Comparison of ENCODE assay signal across 8 cellular contexts in genomic region chr6:29941476-29941875, GRCh38. TPM values are rescaled to one million over a fixed set of nuclear protein-coding genes. Genes with fewer than 3 reads are reported as not detected.
DNase-seq lines count a peak whose midpoint lies in the region; ATAC-seq, FAIRE-seq and TF ChIP-seq lines count a peak whose summit lies in the region.

No MANE protein-coding gene starts in this region.

- peak overlapping the region; percentile 81 for H3K9ac ChIP-seq in DND-41 (ENCODE audit: low read depth, low read length)
- peak overlapping the region; percentile 78 for H3K9ac ChIP-seq in OCI-LY1 (ENCODE audit: low read length)
- no peak overlapping the region for H3K9ac ChIP-seq in H1 (replicated peaks in 1 of 4; ENCODE audit: extremely low read depth in 1 of 4, low read depth in 3 of 4, low read length in 3 of 4)

- H3K4me1 ChIP-seq in DND-41 (ENCODE audit: insufficient read depth, low read length) (peaks cover 16% of the 10 kb centered on the region), OCI-LY1 (ENCODE audit: insufficient read depth, low read length, severe bottlenecking) (peaks cover 21% of the 10 kb centered on the region), H1 (replicated peaks in 1 of 4; ENCODE audit: control insufficient read depth in 3 of 4, insufficient read depth in 4 of 4, low read length in 3 of 4) (peaks cover 0 to 3% (median under 1%) of the 10 kb centered on the region in 4 experiments; a peak in 3 of 7 replicates)

- no peak for TF ChIP-seq RAD21 in H1 (IDR thresholded peaks at IDR 0.05 in 1 of 2, conservative IDR thresholded peaks at IDR 0.05 in 1 of 2; ENCODE audit: low read depth in 2 of 2, low read length in 2 of 2)

- H3K9me2 ChIP-seq in OCI-LY1 (ENCODE audit: low read depth, low read length): no peaks in the 10 kb centered on the region

- TF ChIP-seq CTCF in DND-41 (IDR thresholded peaks at IDR 0.05; ENCODE audit: borderline replicate concordance, extremely low read depth, low read length, poor library complexity, severe bottlenecking) (no peak), OCI-LY1 (IDR thresholded peaks at IDR 0.05; ENCODE audit: low read length) (no peak), H1 (IDR thresholded peaks at IDR 0.05; ENCODE audit: control extremely low read depth in 1 of 3, insufficient read depth in 1 of 3, low read depth in 1 of 3, low read length in 3 of 3) (no peak)

- no peak overlapping the region for H4K8ac ChIP-seq in H1 (ENCODE audit: extremely low read depth, insufficient read depth, low read length)

- H2BK5ac ChIP-seq in H1 (ENCODE audit: low read depth, low read length): no peak overlapping the region

- POLR2A ChIA-PET in H1 (lab: Charles Lee; ENCODE audit: partially characterized antibody): interaction anchor here (1.0 to 1.9 kb wide), 5 partner anchors 13 to 34 kb away, joined by 3 to 9 read pairs (median 5); no protein-coding TSS in a partner anchor

- no peak for DNase-seq in DND-41
- no peak for DNase-seq in H1 (ENCODE audit: low read depth in 1 of 2, low spot score in 2 of 2)
- peak; percentile 21 for DNase-seq in pons (ENCODE audit: low spot score)
- DNase-seq in NCI-H2107 treated with DMSO at 0.1 percent for 48 hours (lab: John Stamatoyannopoulos, UW; ENCODE audit: unreplicated experiment): no peak
- DNase-seq in NCI-H2029 (lab: John Stamatoyannopoulos, UW): no peak
- DNase-seq in activated CD4-positive, alpha-beta T cell treated with anti-CD3 and anti-CD28 coated beads for 4 hours: no peak

- H3K9me3 ChIP-seq in DND-41 (ENCODE audit: insufficient read depth, low read length, severe bottlenecking) (no peaks in the 10 kb centered on the region), OCI-LY1 (ENCODE audit: low read length) (no peaks in the 10 kb centered on the region), H1 (ENCODE audit: insufficient read depth in 2 of 2, low read depth in 1 of 2, low read length in 1 of 2) (no peaks in the 10 kb centered on the region)

- H3K23me2 ChIP-seq in H1 (ENCODE audit: low read depth, low read length): peaks cover 4% of the 10 kb centered on the region; the same call in 1 of the 2 replicates

- H3K27ac ChIP-seq in DND-41 (ENCODE audit: low read length): peak overlapping the region; percentile 79; the same call in 1 of the 2 replicates
- no peak overlapping the region for H3K27ac ChIP-seq in OCI-LY1 (ENCODE audit: low read depth, low read length, poor library complexity, severe bottlenecking)
- no peak overlapping the region for H3K27ac ChIP-seq in H1 (ENCODE audit: low read depth, low read length)

- H3K27me3 ChIP-seq in DND-41 (ENCODE audit: insufficient read depth, low read length, poor library complexity): no peaks in the 10 kb centered on the region
- H3K27me3 ChIP-seq in OCI-LY1 (ENCODE audit: insufficient read depth, low read length): no peaks in the 10 kb centered on the region
- H3K27me3 ChIP-seq in H1 (replicated peaks in 1 of 4; ENCODE audit: control insufficient read depth in 3 of 4, extremely low read depth in 1 of 4, insufficient read depth in 3 of 4, low read length in 3 of 4): no peaks in the 10 kb centered on the region

- FAIRE-seq in H1 (lab: Jason Lieb, UNC): no peak

- H3K18ac ChIP-seq in H1 (ENCODE audit: extremely low read depth, low read length): no peak overlapping the region

- H3K36me3 ChIP-seq in DND-41 (ENCODE audit: insufficient read depth, low read length) (peaks cover 17% of the 10 kb centered on the region), OCI-LY1 (ENCODE audit: insufficient read depth, low read length) (peaks cover 16% of the 10 kb centered on the region), H1 (ENCODE audit: control insufficient read depth in 2 of 4, insufficient read depth in 4 of 4, low read length in 3 of 4) (peaks cover 2 to 21% (median 11%) of the 10 kb centered on the region in 4 experiments; a peak in 5 of 8 replicates)

- H3K14ac ChIP-seq in H1 (ENCODE audit: insufficient read length): no peak overlapping the region

- no peaks in the 10 kb centered on the region for H3K79me1 ChIP-seq in H1 (ENCODE audit: low read depth, low read length)

- ATAC-seq in DND-41 (ENCODE audit: insufficient read depth, low read depth): no peak
- no peak for ATAC-seq in HG03354 (IDR thresholded peaks at IDR 0.05; ENCODE audit: poor library complexity, severe bottlenecking, unreplicated experiment)

- H3K56ac ChIP-seq in H1 (replicated peaks; ENCODE audit: insufficient read length, low read depth, low read length): no peak overlapping the region

- H2BK12ac ChIP-seq in H1 (ENCODE audit: low read depth, low read length): no peak overlapping the region

- H2AK5ac ChIP-seq in H1 (ENCODE audit: low read depth, low read length): no peak overlapping the region

- peak overlapping the region; percentile 71 for H3K4me2 ChIP-seq in DND-41 (ENCODE audit: insufficient read depth, low read length)
- peak overlapping the region; percentile 90 for H3K4me2 ChIP-seq in OCI-LY1 (ENCODE audit: low read length)
- H3K4me2 ChIP-seq in H1 (ENCODE audit: insufficient read depth in 1 of 2, low read depth in 2 of 2, low read length in 2 of 2): peak overlapping the region; percentile 69 to 71; a peak in 1 of 4 replicates

- no peak overlapping the region for H2BK20ac ChIP-seq in H1 (ENCODE audit: low read length)

- H3K4ac ChIP-seq in H1 (replicated peaks; ENCODE audit: insufficient read length, low read depth, low read length): no peak overlapping the region

- no peak for TF ChIP-seq POLR2A in H1 (IDR thresholded peaks at IDR 0.05; ENCODE audit: control extremely low read depth in 1 of 2, low read depth in 2 of 2, low read length in 2 of 2)

- TF ChIP-seq EP300 in H1 (IDR thresholded peaks at IDR 0.05; ENCODE audit: borderline replicate concordance in 1 of 2, low read depth in 2 of 2, low read length in 2 of 2): no peak

- H4K5ac ChIP-seq in H1 (ENCODE audit: insufficient read length, low read depth, low read length): no peak overlapping the region

- no peak overlapping the region for H2BK15ac ChIP-seq in H1 (ENCODE audit: low read length)

- H4K20me1 ChIP-seq in DND-41 (ENCODE audit: insufficient read depth, low read length) (peaks cover 4% of the 10 kb centered on the region), OCI-LY1 (ENCODE audit: insufficient read depth, low read length) (no peaks in the 10 kb centered on the region), H1 (replicated peaks in 1 of 2; ENCODE audit: control insufficient read depth in 1 of 2, insufficient read depth in 2 of 2, low read length in 2 of 2) (peaks cover 0 to 1% of the 10 kb centered on the region in 2 experiments)

- peaks cover 17% of the 10 kb centered on the region for H3K79me2 ChIP-seq in DND-41 (ENCODE audit: insufficient read depth, low read length)
- no peaks in the 10 kb centered on the region for H3K79me2 ChIP-seq in OCI-LY1 (ENCODE audit: insufficient read depth, low read length)
- H3K79me2 ChIP-seq in H1 (ENCODE audit: control insufficient read depth in 1 of 2, insufficient read depth in 2 of 2, low read length in 2 of 2): peaks cover 0 to 5% of the 10 kb centered on the region in 2 experiments; a peak in 1 of 4 replicates

- peak overlapping the region; percentile 61 to 83; a peak in 3 of 4 replicates for H3K4me3 ChIP-seq in DND-41 (ENCODE audit: low read depth in 1 of 2, low read length in 2 of 2)
- peak overlapping the region; percentile 86 for H3K4me3 ChIP-seq in OCI-LY1 (ENCODE audit: low read depth, low read length, poor library complexity, severe bottlenecking)
- peak overlapping the region in 1 of 4 experiments; percentile 86; a peak in 1 of 8 replicates for H3K4me3 ChIP-seq in H1 (ENCODE audit: extremely low read depth in 1 of 4, insufficient read depth in 2 of 4, low read depth in 3 of 4, low read length in 4 of 4)

- H3F3A ChIP-seq in OCI-LY1 (ENCODE audit: insufficient read depth, low read length): no peaks in the 10 kb centered on the region

- CTCF ChIA-PET in H1 (lab: Charles Lee; ENCODE audit: partially characterized antibody): no interaction called here

- no peak overlapping the region for H4K91ac ChIP-seq in H1 (replicated peaks; ENCODE audit: insufficient read length, low read length)

- no peak overlapping the region for H2BK120ac ChIP-seq in H1 (replicated peaks; ENCODE audit: low read depth, low read length)

- H3K23ac ChIP-seq in H1 (ENCODE audit: insufficient read length): no peak overlapping the region

- WGBS in H1 (ENCODE audit: extremely low coverage in 1 of 2, insufficient coverage in 1 of 2, insufficient read length in 1 of 2, insufficient replicate concordance in 2 of 2, low coverage in 1 of 2, low lambda C conversion rate in 2 of 2, missing lambda C conversion rate in 1 of 2), 2 experiments: 30% methylated on average over 1 of the region's 1 CpG; no CpG with 5 or more reads in 1 of the 2 experiments

- peak overlapping the region; percentile 83 for H2AFZ ChIP-seq in DND-41 (ENCODE audit: low read depth, low read length)
- no peak overlapping the region for H2AFZ ChIP-seq in OCI-LY1 (ENCODE audit: low read length)
- H2AFZ ChIP-seq in H1 (ENCODE audit: low read length): no peak overlapping the region

TF ChIP-seq in H1, 55 proteins besides CTCF, POLR2A, EP300 and RAD21 (continues in another document):
- no peak for TF ChIP-seq JUND (IDR thresholded peaks at IDR 0.05; ENCODE audit: low read length)
- TF ChIP-seq CEBPB (IDR thresholded peaks at IDR 0.05; ENCODE audit: low read depth, low read length): no peak
- no peak for TF ChIP-seq GABPA (IDR thresholded peaks at IDR 0.05; ENCODE audit: borderline replicate concordance, insufficient read depth, low read length)
- no peak for TF ChIP-seq BRCA1 (IDR thresholded peaks at IDR 0.05; ENCODE audit: low read depth, low read length)
- TF ChIP-seq POU5F1 (IDR thresholded peaks at IDR 0.05; ENCODE audit: low read depth, low read length): no peak
- no peak for TF ChIP-seq CBX5 (IDR thresholded peaks at IDR 0.05; ENCODE audit: low read depth, low read length)
- TF ChIP-seq SP4 (IDR thresholded peaks at IDR 0.05; ENCODE audit: low read length): no peak
- TF ChIP-seq TCF12 (IDR thresholded peaks at IDR 0.05; ENCODE audit: low read depth, low read length): no peak
- no peak for TF ChIP-seq CREB1 (IDR thresholded peaks at IDR 0.05)
- no peak for TF ChIP-seq TBP (IDR thresholded peaks at IDR 0.05; ENCODE audit: low read depth, low read length)
- TF ChIP-seq RBBP5 (IDR thresholded peaks at IDR 0.05; ENCODE audit: borderline replicate concordance, low read depth, low read length): no peak
- TF ChIP-seq BCL11A (IDR thresholded peaks at IDR 0.05; ENCODE audit: low read depth in 2 of 2, low read length in 2 of 2): no peak
- no peak for TF ChIP-seq PHF8 (conservative IDR thresholded peaks at IDR 0.05; ENCODE audit: low read depth, low read length)

RNA-seq across cellular contexts. Expression of gene HLA-A, which starts 0.9 kb away (rescaled TPM):
- total RNA-seq in H1 (2021; fragmentation: NEBNext Ultra II Directional; extraction: Animal tissue kit (Norgen Biotek cat#: 25700)): 221 and 226 TPM in 2 replicates
- 474 and 560 TPM in 2 replicates for polyA plus RNA-seq in H1 (2011; rRNA removed)
- 548 TPM for polyA plus RNA-seq in H1 (2011; cell fraction: cytosol; rRNA removed)
- 600 TPM for polyA plus RNA-seq in H1 (2011; cell fraction: nucleus; rRNA removed)
- 259 to 372 TPM (median 349 TPM) in 4 replicates for polyA plus RNA-seq in H1 (2012, experiment 1 of 2)
- polyA plus RNA-seq in H1 (2012, experiment 2 of 2): 396 TPM
- polyA plus RNA-seq in H1 (2013, experiment 1 of 2): 562 TPM
- polyA plus RNA-seq in H1 (2013, experiment 2 of 2): 595 TPM
- 167 and 181 TPM in 2 replicates for polyA minus RNA-seq in H1 (2011; rRNA and poly(A)+ RNA removed)
- 176 TPM for polyA minus RNA-seq in H1 (2011; cell fraction: cytosol; rRNA and poly(A)+ RNA removed)
- polyA minus RNA-seq in H1 (2011; cell fraction: nucleus; rRNA and poly(A)+ RNA removed): 99.6 TPM

Comparison
In these comparisons a context has a peak if more than half of its experiments do, and no peak if none do; other contexts are left out.
1. H3K9ac ChIP-seq: peak in DND-41 (single experiment) and OCI-LY1 (single experiment); none in H1 (0 of 4).
2. Peak in every context shown above with its lines, with median percentiles within 50 percentile points of each other: H3K4me2 ChIP-seq.